In the genomic region with DNA sequence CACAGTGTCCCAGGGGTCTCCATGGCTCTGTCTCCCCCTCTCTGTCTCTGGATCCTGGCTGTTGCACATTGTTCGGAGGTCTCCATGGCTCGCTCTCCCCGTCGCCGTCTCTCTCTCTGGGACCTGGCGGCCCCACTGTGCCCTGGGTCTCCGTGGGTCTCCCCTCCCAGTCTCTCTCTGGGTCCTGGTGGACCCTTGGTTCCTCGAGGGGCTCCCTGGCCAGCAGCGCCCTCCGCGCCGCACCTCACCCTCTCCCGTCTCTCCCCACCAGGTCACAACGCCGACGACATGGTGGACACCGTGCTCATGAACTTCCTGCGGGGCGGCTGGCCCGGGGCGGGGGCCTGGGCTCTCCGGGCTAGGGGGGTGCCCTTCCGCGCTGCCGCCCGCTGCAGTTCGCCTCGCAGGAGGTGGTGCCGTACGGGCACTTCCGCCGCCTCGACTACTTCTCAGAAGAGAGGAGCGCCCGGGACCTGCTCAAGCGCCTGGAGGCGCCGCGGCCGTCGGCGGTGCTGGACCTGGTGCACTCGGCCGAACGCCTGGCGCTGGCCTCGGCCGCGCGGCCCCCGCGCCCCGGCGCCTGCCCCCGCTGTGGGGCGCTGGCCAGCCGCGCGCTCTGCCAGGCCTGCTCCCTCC, we compare ENCODE assay signal across 21 cellular contexts. TPM values are rescaled to one million over a fixed set of nuclear protein-coding genes. Genes with fewer than 3 reads are reported as not detected.
DNase-seq lines count a peak whose midpoint lies in the region; ATAC-seq and TF ChIP-seq lines count a peak whose summit lies in the region.
"Had no signal": no experiment of that assay in that cellular context is flagged by ENCODE, and none has a peak within 500 bp of the region (broad histone marks: within the 10 kb centered on the region; RNA-seq: fewer than 3 reads in every experiment).

No MANE protein-coding gene starts in this region.

- peak in 2 of 7 experiments; percentile 13 to 51 for DNase-seq in CD8-positive, alpha-beta T cell
- DNase-seq in GM13976 (ENCODE audit: low spot score) (peak; percentile 53), naive B cell (peak; percentile 43), sciatic nerve (ENCODE audit: low spot score) (no peak), pons (ENCODE audit: low spot score) (no peak)
- peak; percentile 27 for DNase-seq in activated CD8-positive, alpha-beta T cell treated with anti-CD3 and anti-CD28 coated beads, Interleukin-2, amount 10 ng/mL, durations not matched to agents 7 days and 5 days
- no peak for DNase-seq in stimulated activated CD4-positive, alpha-beta T cell treated with anti-CD3 and anti-CD28 coated beads, Interleukin-4, amount 100 ng/mL, for 1 hour
- DNase-seq: activated CD4-positive, alpha-beta memory T cell treated with anti-CD3 and anti-CD28 coated beads for 36 hours; activated naive CD4-positive, alpha-beta T cell treated with Interleukin-2 at 50 U/mL for 16 hours; body of pancreas; esophagus squamous epithelium; GF-D8; mesendoderm; NCI-H510A; nucleus accumbens had no signal

- POLR2A ChIA-PET in CD8-positive, alpha-beta T cell (lab: Charles Lee), result no interaction called here
- POLR2A ChIA-PET in activated CD8-positive, alpha-beta T cell treated with anti-CD3 and anti-CD28 coated beads, Interleukin-2, amount 10 ng/mL, durations not matched to agents 7 days and 5 days (lab: Charles Lee), result no interaction called here

- H3K27ac Mint-ChIP-seq in CD8-positive, alpha-beta T cell, result no peak overlapping the region
- H3K27ac Mint-ChIP-seq in activated CD8-positive, alpha-beta T cell treated with anti-CD3 and anti-CD28 coated beads, Interleukin-2, amount 10 ng/mL, durations not matched to agents 7 days and 5 days, result no peak overlapping the region
- H3K27ac Mint-ChIP-seq in naive B cell, result peak overlapping the region in 3 of 6 donors; percentile 20 to 86 (median 54)
- H3K27ac Mint-ChIP-seq: activated CD4-positive, alpha-beta memory T cell treated with anti-CD3 and anti-CD28 coated beads for 36 hours; dendritic cell treated with granulocyte-macrophage colony-stimulating factor and Interleukin-4, amounts not matched to agents 40 ng/mL and 50 ng/mL, for 4 days; stimulated activated naive CD8-positive, alpha-beta T cell treated with anti-CD3 and anti-CD28 coated beads, Interleukin-15, Interleukin-2, amounts not matched to agents 100 ng/mL and 50 ng/mL, for 24 hours had no signal

- H3K36me3 ChIP-seq in CD8-positive, alpha-beta T cell (ENCODE audit: insufficient read depth, low read length), result no peaks in the 10 kb centered on the region
- H3K36me3 ChIP-seq: esophagus squamous epithelium, SJSA1 had no signal

- H3K4me3 Mint-ChIP-seq in CD8-positive, alpha-beta T cell, result peak overlapping the region; percentile 40
- no peak overlapping the region for H3K4me3 Mint-ChIP-seq in activated CD8-positive, alpha-beta T cell treated with anti-CD3 and anti-CD28 coated beads, Interleukin-2, amount 10 ng/mL, durations not matched to agents 7 days and 5 days
- peak overlapping the region; percentile 68 to 88 (median 74) for H3K4me3 Mint-ChIP-seq in naive B cell
- H3K4me3 Mint-ChIP-seq: activated CD4-positive, alpha-beta memory T cell treated with anti-CD3 and anti-CD28 coated beads for 36 hours; dendritic cell treated with granulocyte-macrophage colony-stimulating factor and Interleukin-4, amounts not matched to agents 40 ng/mL and 50 ng/mL, for 4 days; stimulated activated naive CD8-positive, alpha-beta T cell treated with anti-CD3 and anti-CD28 coated beads, Interleukin-15, Interleukin-2, amounts not matched to agents 100 ng/mL and 50 ng/mL, for 24 hours had no signal

- H3K4me3 ChIP-seq in CD8-positive, alpha-beta T cell (ENCODE audit: low read depth, low read length), result peak overlapping the region; percentile 4
- H3K4me3 ChIP-seq: body of pancreas, SJSA1 had no signal

- ATAC-seq in CD8-positive, alpha-beta T cell, result peak; percentile 40
- ATAC-seq in activated CD8-positive, alpha-beta T cell treated with anti-CD3 and anti-CD28 coated beads, Interleukin-2, amount 10 ng/mL, durations not matched to agents 7 days and 5 days, result peak; percentile 51
- ATAC-seq in naive B cell (ENCODE audit: low read depth in 2 of 2) (peak; percentile 86 to 90), sciatic nerve (no peak), HG03520 (IDR thresholded peaks at IDR 0.05; ENCODE audit: unreplicated experiment) (no peak)
- ATAC-seq: body of pancreas, HepG2 had no signal

- intact Hi-C loops in CD8-positive, alpha-beta T cell (cut with DNase I, micrococcal nuclease), result no loop called here
- intact Hi-C loops in sciatic nerve (cut with DNase I), result no loop called here

- H3K27ac ChIP-seq in CD8-positive, alpha-beta T cell (ENCODE audit: low read depth, low read length), result no peak overlapping the region
- H3K27ac ChIP-seq: body of pancreas, esophagus squamous epithelium, SJSA1 had no signal

- H3K27me3 Mint-ChIP-seq in CD8-positive, alpha-beta T cell (ENCODE audit: low read depth), result peaks cover 36% of the 10 kb centered on the region
- H3K27me3 Mint-ChIP-seq in activated CD8-positive, alpha-beta T cell treated with anti-CD3 and anti-CD28 coated beads, Interleukin-2, amount 10 ng/mL, durations not matched to agents 7 days and 5 days (ENCODE audit: low read depth), result peaks cover 19% of the 10 kb centered on the region
- peaks cover 0 to 9% (median 4%) of the 10 kb centered on the region in 3 donors for H3K27me3 Mint-ChIP-seq in naive B cell

- in situ Hi-C loops in GM13976 (cut with MboI; ENCODE audit: low sequenced_read_pairs, unreplicated experiment), result no loop called here

- peaks cover 3% of the 10 kb centered on the region for H3K27me3 ChIP-seq in CD8-positive, alpha-beta T cell (ENCODE audit: insufficient read depth, low read length)
- H3K27me3 ChIP-seq: body of pancreas, SJSA1 had no signal

- H3K36me3 Mint-ChIP-seq in CD8-positive, alpha-beta T cell, result peaks cover 3% of the 10 kb centered on the region
- H3K36me3 Mint-ChIP-seq in activated CD8-positive, alpha-beta T cell treated with anti-CD3 and anti-CD28 coated beads, Interleukin-2, amount 10 ng/mL, durations not matched to agents 7 days and 5 days (ENCODE audit: low read depth), result no peaks in the 10 kb centered on the region
- H3K36me3 Mint-ChIP-seq in naive B cell, result peaks cover 3 to 7% of the 10 kb centered on the region in 2 donors

- no peak for TF ChIP-seq CTCF in CD8-positive, alpha-beta T cell (IDR thresholded peaks at IDR 0.05)
- TF ChIP-seq CTCF in GM13976 (IDR thresholded peaks at IDR 0.05; ENCODE audit: borderline replicate concordance, control extremely low read depth, extremely low read depth, insufficient read depth, missing control alignments), result peak; percentile 15

- no peaks in the 10 kb centered on the region for H3K9me3 ChIP-seq in CD8-positive, alpha-beta T cell (ENCODE audit: low read length)
- H3K9me3 ChIP-seq: body of pancreas, esophagus squamous epithelium had no signal

- H3K4me1 Mint-ChIP-seq in CD8-positive, alpha-beta T cell (ENCODE audit: low read depth), result peaks cover 3% of the 10 kb centered on the region
- peaks cover 4% of the 10 kb centered on the region for H3K4me1 Mint-ChIP-seq in activated CD8-positive, alpha-beta T cell treated with anti-CD3 and anti-CD28 coated beads, Interleukin-2, amount 10 ng/mL, durations not matched to agents 7 days and 5 days (ENCODE audit: low read depth)
- peaks cover 37 to 43% (median 42%) of the 10 kb centered on the region in 3 donors for H3K4me1 Mint-ChIP-seq in naive B cell

- no peaks in the 10 kb centered on the region for H3K9me3 Mint-ChIP-seq in CD8-positive, alpha-beta T cell
- no peaks in the 10 kb centered on the region for H3K9me3 Mint-ChIP-seq in activated CD8-positive, alpha-beta T cell treated with anti-CD3 and anti-CD28 coated beads, Interleukin-2, amount 10 ng/mL, durations not matched to agents 7 days and 5 days (ENCODE audit: insufficient read depth)
- H3K9me3 Mint-ChIP-seq in naive B cell, result no peaks in the 10 kb centered on the region
- H3K9me3 Mint-ChIP-seq: activated CD4-positive, alpha-beta memory T cell treated with anti-CD3 and anti-CD28 coated beads for 36 hours; dendritic cell treated with granulocyte-macrophage colony-stimulating factor and Interleukin-4, amounts not matched to agents 40 ng/mL and 50 ng/mL, for 4 days had no signal

- no peaks in the 10 kb centered on the region for H3K4me1 ChIP-seq in CD8-positive, alpha-beta T cell (ENCODE audit: insufficient read depth, low read length)
- H3K4me1 ChIP-seq: body of pancreas, esophagus squamous epithelium, SJSA1 had no signal

- CTCF ChIA-PET in CD8-positive, alpha-beta T cell (lab: Charles Lee), result no interaction called here
- CTCF ChIA-PET in activated CD8-positive, alpha-beta T cell treated with anti-CD3 and anti-CD28 coated beads, Interleukin-2, amount 10 ng/mL, durations not matched to agents 7 days and 5 days (lab: Charles Lee), result interaction anchor here (0.8 kb wide), 1 partner anchor 8 kb away, joined by 3 read pairs; no protein-coding TSS in a partner anchor

RNA-seq across cellular contexts. Expression of gene SIGLEC5, which starts 29.1 kb away (rescaled TPM):
- not detected for total RNA-seq in CD8-positive, alpha-beta T cell
- total RNA-seq in activated CD8-positive, alpha-beta T cell treated with anti-CD3 and anti-CD28 coated beads, Interleukin-2, amount 10 ng/mL, durations not matched to agents 7 days and 5 days, result not detected
- 1 to 10 TPM in 1 of 6 donors, not detected in 5; 3.7 TPM for polyA plus RNA-seq in naive B cell (ENCODE audit: low read depth in 6 of 6)
- not detected for total RNA-seq in sciatic nerve
- total RNA-seq: activated CD4-positive, alpha-beta memory T cell treated with anti-CD3 and anti-CD28 coated beads for 36 hours; HepG2; OCI-LY7; SJSA1 had no signal
- polyA plus RNA-seq: HepG2 had no signal

RNA-seq across cellular contexts. Expression of gene ZNF175, which starts 30.0 kb away (rescaled TPM):
- total RNA-seq in CD8-positive, alpha-beta T cell, result 1 to 10 TPM in 1 of 2 experiments, under 1 TPM in 1; 0.84 to 1.4 TPM
- total RNA-seq in activated CD8-positive, alpha-beta T cell treated with anti-CD3 and anti-CD28 coated beads, Interleukin-2, amount 10 ng/mL, durations not matched to agents 7 days and 5 days, result 1 to 10 TPM; 8.4 to 9.7 TPM
- 1 to 10 TPM in 5 of 6 donors, under 1 TPM in 1; 0.94 to 5.1 (median 3.1) TPM for polyA plus RNA-seq in naive B cell (ENCODE audit: low read depth in 6 of 6)
- 17.9 TPM for total RNA-seq in sciatic nerve

RNA-seq across cellular contexts. Expression of gene SIGLEC14, which starts 45.6 kb away (rescaled TPM):
- not detected for total RNA-seq in CD8-positive, alpha-beta T cell
- total RNA-seq in activated CD8-positive, alpha-beta T cell treated with anti-CD3 and anti-CD28 coated beads, Interleukin-2, amount 10 ng/mL, durations not matched to agents 7 days and 5 days, result not detected
- 10 to 100 TPM; 14.3 to 27.2 (median 19.9) TPM for polyA plus RNA-seq in naive B cell (ENCODE audit: low read depth in 6 of 6)
- total RNA-seq in sciatic nerve, result 4.1 TPM
- total RNA-seq: activated CD4-positive, alpha-beta memory T cell treated with anti-CD3 and anti-CD28 coated beads for 36 hours; body of pancreas; OCI-LY7; SJSA1 had no signal

Comparison
In these comparisons a context has a peak if more than half of its experiments do, and no peak if none do; other contexts are left out.
1. ATAC-seq: peak in CD8-positive, alpha-beta T cell (single experiment), activated CD8-positive, alpha-beta T cell treated with anti-CD3 and anti-CD28 coated beads, Interleukin-2, amount 10 ng/mL, durations not matched to agents 7 days and 5 days (single experiment) and naive B cell (2 of 2); none in sciatic nerve (single experiment) and HG03520 (single experiment).
2. DNase-seq: peak in GM13976 (single experiment), activated CD8-positive, alpha-beta T cell treated with anti-CD3 and anti-CD28 coated beads, Interleukin-2, amount 10 ng/mL, durations not matched to agents 7 days and 5 days (single experiment) and naive B cell (single experiment); none in sciatic nerve (single experiment), stimulated activated CD4-positive, alpha-beta T cell treated with anti-CD3 and anti-CD28 coated beads, Interleukin-4, amount 100 ng/mL, for 1 hour (single experiment) and pons (single experiment).